Comparison of ENCODE assay signal across 11 cellular contexts in the genomic region with DNA sequence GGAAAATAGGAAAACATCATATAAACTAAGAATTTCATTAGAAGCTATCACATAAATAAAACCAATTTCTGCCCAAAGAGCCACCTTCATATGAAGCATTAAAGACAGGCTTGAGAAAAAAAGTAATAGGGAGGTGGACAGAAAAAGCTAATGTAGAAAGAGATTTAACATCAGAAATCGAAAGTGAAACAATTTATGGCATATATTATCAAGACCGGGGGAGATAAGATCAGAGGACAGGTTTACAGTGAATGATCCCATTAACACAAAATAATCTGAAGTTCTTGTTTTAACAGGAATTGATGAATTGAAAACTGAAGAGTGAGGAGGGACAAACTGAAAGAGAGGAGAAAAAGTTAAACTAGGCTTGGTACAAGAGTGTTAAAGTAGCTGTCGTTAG.
DNase-seq lines count a peak whose midpoint lies in the region; ATAC-seq lines count a peak whose summit lies in the region.
"Had no signal": no experiment of that assay in that cellular context is flagged by ENCODE, and none has a peak within 500 bp of the region (broad histone marks: within the 10 kb centered on the region; RNA-seq: fewer than 3 reads in every experiment).

No MANE protein-coding gene starts in this region.

- H3K36me3 Mint-ChIP-seq in activated CD4-positive, alpha-beta memory T cell treated with anti-CD3 and anti-CD28 coated beads, Interleukin-2, amount 10 ng/mL, durations not matched to agents 7 days and 5 days (ENCODE audit: low read depth) = no peaks in the 10 kb centered on the region
- H3K36me3 Mint-ChIP-seq in naive B cell = no peaks in the 10 kb centered on the region

- H3K4me1 Mint-ChIP-seq in activated CD4-positive, alpha-beta memory T cell treated with anti-CD3 and anti-CD28 coated beads, Interleukin-2, amount 10 ng/mL, durations not matched to agents 7 days and 5 days = peaks cover 9% of the 10 kb centered on the region
- H3K4me1 Mint-ChIP-seq in naive B cell = peaks cover 3 to 15% (median 5%) of the 10 kb centered on the region in 3 donors

- CTCF ChIA-PET in activated CD4-positive, alpha-beta memory T cell treated with anti-CD3 and anti-CD28 coated beads, Interleukin-2, amount 10 ng/mL, durations not matched to agents 7 days and 5 days (lab: Charles Lee) = no interaction called here

- POLR2A ChIA-PET in activated CD4-positive, alpha-beta memory T cell treated with anti-CD3 and anti-CD28 coated beads, Interleukin-2, amount 10 ng/mL, durations not matched to agents 7 days and 5 days (lab: Charles Lee) = no interaction called here

- ATAC-seq in HG02981 (IDR thresholded peaks at IDR 0.05; ENCODE audit: unreplicated experiment) (peak; percentile 55), naive B cell (ENCODE audit: low read depth in 2 of 2) (no peak), GM19397 (IDR thresholded peaks at IDR 0.05; ENCODE audit: unreplicated experiment) (no peak), GM21528 (IDR thresholded peaks at IDR 0.05; ENCODE audit: low FRiP score, unreplicated experiment) (no peak)
- ATAC-seq: HCT116, K562, left colon had no signal

- no peaks in the 10 kb centered on the region for H3K27me3 Mint-ChIP-seq in activated CD4-positive, alpha-beta memory T cell treated with anti-CD3 and anti-CD28 coated beads, Interleukin-2, amount 10 ng/mL, durations not matched to agents 7 days and 5 days
- no peaks in the 10 kb centered on the region for H3K27me3 Mint-ChIP-seq in naive B cell

- peak overlapping the region; percentile 38 for H3K27ac Mint-ChIP-seq in activated CD4-positive, alpha-beta memory T cell treated with anti-CD3 and anti-CD28 coated beads, Interleukin-2, amount 10 ng/mL, durations not matched to agents 7 days and 5 days
- peak overlapping the region in 2 of 6 donors; percentile 45 to 77 for H3K27ac Mint-ChIP-seq in naive B cell

- DNase-seq in DMS53 (lab: John Stamatoyannopoulos, UW) (peak; percentile 46), naive B cell (no peak), mesenteric fat pad (ENCODE audit: low spot score) (no peak), DMS153 treated with DMSO at 0.1 percent for 48 hours (lab: John Stamatoyannopoulos, UW; ENCODE audit: unreplicated experiment) (no peak)
- no peak for DNase-seq in activated CD4-positive, alpha-beta memory T cell treated with anti-CD3 and anti-CD28 coated beads, Interleukin-2, amount 10 ng/mL, durations not matched to agents 7 days and 5 days
- DNase-seq: left colon had no signal

- no peaks in the 10 kb centered on the region for H3K9me3 Mint-ChIP-seq in activated CD4-positive, alpha-beta memory T cell treated with anti-CD3 and anti-CD28 coated beads, Interleukin-2, amount 10 ng/mL, durations not matched to agents 7 days and 5 days
- no peaks in the 10 kb centered on the region for H3K9me3 Mint-ChIP-seq in naive B cell

- peak overlapping the region; percentile 78 for H3K4me3 Mint-ChIP-seq in activated CD4-positive, alpha-beta memory T cell treated with anti-CD3 and anti-CD28 coated beads, Interleukin-2, amount 10 ng/mL, durations not matched to agents 7 days and 5 days
- peak overlapping the region; percentile 7 to 80 (median 55) for H3K4me3 Mint-ChIP-seq in naive B cell
